ENCODE assay signal across 12 cellular contexts in genomic region chr9:81759680-81760215, GRCh38.
A peak's percentile ranks its signal among the peaks of the same experiment; 100 is the strongest.
DNase-seq lines count a peak whose midpoint lies in the region; ATAC-seq, FAIRE-seq and TF ChIP-seq lines count a peak whose summit lies in the region.
"Had no signal": no experiment of that assay in that cellular context is flagged by ENCODE, and none has a peak within 500 bp of the region (broad histone marks: within the 10 kb centered on the region; RNA-seq: fewer than 3 reads in every experiment).

No MANE protein-coding gene starts in this region.

- TF ChIP-seq EP300 in K562 (IDR thresholded peaks at IDR 0.05; ENCODE audit: low read length): no peak

- 2% methylated on average over 5 of the region's 5 CpGs for WGBS in K562 (ENCODE audit: insufficient coverage, low coverage, missing lambda C conversion rate)

- H3K4me3 Mint-ChIP-seq in CD14-positive monocyte: no peak overlapping the region

- H3K4me3 ChIP-seq in K562: no peak overlapping the region
- H3K4me3 ChIP-seq: mucosa of descending colon, upper lobe of right lung had no signal

- H3K4me2 ChIP-seq in K562 (ENCODE audit: insufficient read depth, low read length): no peak overlapping the region

- no peaks in the 10 kb centered on the region for H4K20me1 ChIP-seq in K562 (replicated peaks; ENCODE audit: control insufficient read depth, insufficient read depth, low read length)

- peaks cover 0 to 3% (median 0%) of the 10 kb centered on the region in 3 donors for H3K27me3 Mint-ChIP-seq in CD14-positive monocyte (ENCODE audit: low read depth in 3 of 3)

- no peak overlapping the region for H3K27ac Mint-ChIP-seq in CD14-positive monocyte

- no peak overlapping the region for H3K9ac ChIP-seq in K562 (ENCODE audit: insufficient read depth in 1 of 2, low read depth in 2 of 2, low read length in 2 of 2)

- no peak for TF ChIP-seq POLR2A in K562 (conservative IDR thresholded peaks at IDR 0.05)

- intact Hi-C loops in K562 (cut with micrococcal nuclease): no loop called here
- intact Hi-C loops in CD14-positive monocyte (cut with micrococcal nuclease): no loop called here

- H2AFZ ChIP-seq in K562 (ENCODE audit: low read depth, low read length): no peak overlapping the region

- H3K79me2 ChIP-seq in K562 (ENCODE audit: control insufficient read depth, insufficient read depth, low read length): no peaks in the 10 kb centered on the region

- H3K9me3 Mint-ChIP-seq in CD14-positive monocyte: peaks cover 6 to 32% (median 10%) of the 10 kb centered on the region in 7 donors

- H3K27me3 ChIP-seq in K562 (ENCODE audit: control insufficient read depth in 2 of 2, insufficient read depth in 2 of 2, low read length in 2 of 2): no peaks in the 10 kb centered on the region
- H3K27me3 ChIP-seq: upper lobe of right lung had no signal

- DNase-seq in AG09319 (ENCODE audit: extremely low read depth, low read depth) (peak; percentile 54), HT1080 (ENCODE audit: low read depth) (peak; percentile 81), K562 (ENCODE audit: extremely low read depth in 1 of 4, low spot score in 3 of 4) (no peak), kidney glomerular epithelial cell (lab: John Stamatoyannopoulos, UW) (peak; percentile 85), CD14-positive monocyte (ENCODE audit: low spot score) (no peak), NCI-H2227 (lab: John Stamatoyannopoulos, UW; ENCODE audit: unreplicated experiment) (no peak)
- DNase-seq: mucosa of descending colon; NCI-H2107; stimulated activated CD4-positive, alpha-beta T cell treated with anti-CD3 and anti-CD28 coated beads, Interleukin-4, amount 100 ng/mL, for 1 hour; upper lobe of right lung had no signal

- H3K9me3 ChIP-seq in K562 (replicated peaks; ENCODE audit: control insufficient read depth, insufficient read depth, low read depth, low read length): no peaks in the 10 kb centered on the region
- H3K9me3 ChIP-seq: mucosa of descending colon, upper lobe of right lung had no signal

- no peaks in the 10 kb centered on the region for H3K4me1 ChIP-seq in K562 (replicated peaks in 1 of 2; ENCODE audit: control insufficient read depth in 2 of 2, insufficient read depth in 2 of 2, low read length in 2 of 2)
- H3K4me1 ChIP-seq: upper lobe of right lung had no signal

- TF ChIP-seq RAD21 in K562 (CRISPR knock-in tag; conservative IDR thresholded peaks at IDR 0.05 in 1 of 2, IDR thresholded peaks at IDR 0.05 in 1 of 2): no peak

- BruUV-seq in K562 (replicated peaks; lab: Mats Ljungman, UMichigan): no TSS peak

- CTCF ChIA-PET in K562 (lab: Yijun Ruan, JAX; ENCODE audit: low intra/inter-chr PET ratio): no interaction called here

- POLR2A ChIA-PET in K562 (lab: Yijun Ruan, JAX): no interaction called here

- no peaks in the 10 kb centered on the region for H3K4me1 Mint-ChIP-seq in CD14-positive monocyte

- ATAC-seq in K562 (no peak), GM18858 (IDR thresholded peaks at IDR 0.05; ENCODE audit: unreplicated experiment) (no peak), HG03039 (IDR thresholded peaks at IDR 0.05; ENCODE audit: unreplicated experiment) (no peak)
- ATAC-seq: mucosa of descending colon, upper lobe of right lung had no signal

- no peaks in the 10 kb centered on the region for H3K9me1 ChIP-seq in K562 (ENCODE audit: control insufficient read depth, insufficient read depth, low read length)

- FAIRE-seq in K562 (lab: Jason Lieb, UNC): no peak

- H3K36me3 Mint-ChIP-seq in CD14-positive monocyte: no peaks in the 10 kb centered on the region

- H3K27ac ChIP-seq in K562 (ENCODE audit: extremely low read depth, low read depth, low read length): no peak overlapping the region
- H3K27ac ChIP-seq: upper lobe of right lung had no signal

- TF ChIP-seq CTCF in AG09319 (IDR thresholded peaks at IDR 0.05; ENCODE audit: low read depth, low read length) (no peak), K562 (IDR thresholded peaks at IDR 0.05 in 2 of 3, conservative IDR thresholded peaks at IDR 0.05 in 1 of 3; ENCODE audit: insufficient read depth in 2 of 3, low read depth in 1 of 3, low read length in 3 of 3) (no peak), CD14-positive monocyte (IDR thresholded peaks at IDR 0.05) (no peak)

- in situ Hi-C loops in K562 (cut with MboI): no loop called here

- no peaks in the 10 kb centered on the region for H3K36me3 ChIP-seq in K562 (ENCODE audit: control insufficient read depth, insufficient read depth, low read length)
- H3K36me3 ChIP-seq: upper lobe of right lung had no signal

TF ChIP-seq in K562, 482 proteins besides CTCF, POLR2A, EP300 and RAD21:
- TF ChIP-seq FOXJ2 (tag; IDR thresholded peaks at IDR 0.05): no peak
- peak; percentile 16; the same call in 1 of the 2 replicates for TF ChIP-seq ATF3 (IDR thresholded peaks at IDR 0.05)
- no peak for TF ChIP-seq ATF3 (CRISPR knock-in tag; conservative IDR thresholded peaks at IDR 0.05)
TF ChIP-seq in K562: peak in this region for 1.

Comparison
In these comparisons a context has a peak if more than half of its experiments do, and no peak if none do; other contexts are left out.
1. DNase-seq: peak in AG09319 (single experiment), HT1080 (single experiment) and kidney glomerular epithelial cell (single experiment); none in K562 (0 of 4), CD14-positive monocyte (single experiment) and NCI-H2227 (single experiment).